In genomic region chr20:54372313-54372712, GRCh38 we compare ENCODE assay signal across 22 cellular contexts.
"Had no signal": no experiment of that assay in that cellular context is flagged by ENCODE, and none has a peak within 500 bp of the region (broad histone marks: within the 10 kb centered on the region; RNA-seq: fewer than 3 reads in every experiment).

No MANE protein-coding gene starts in this region.

- DNase-seq: colonic mucosa; cortex of kidney; dermis blood vessel endothelial cell; dorsolateral prefrontal cortex; effector CD4-positive, alpha-beta T cell; effector CD8-positive, alpha-beta T cell; effector memory CD4-positive, alpha-beta T cell; effector memory CD8-positive, alpha-beta T cell; endodermal cell; erythroblast; esophagus squamous epithelium; foreskin fibroblast; foreskin keratinocyte; foreskin melanocyte; gastrocnemius medialis; glutamatergic neuron; head of caudate nucleus; heart left ventricle; heart right ventricle had no signal

- H3K27ac Mint-ChIP-seq: dendritic cell treated with granulocyte-macrophage colony-stimulating factor and Interleukin-4, amounts not matched to agents 40 ng/mL and 50 ng/mL, for 4 days; effector memory CD8-positive, alpha-beta T cell; endodermal cell had no signal

- H3K27me3 Mint-ChIP-seq: dendritic cell treated with granulocyte-macrophage colony-stimulating factor and Interleukin-4, amounts not matched to agents 40 ng/mL and 50 ng/mL, for 4 days; effector memory CD8-positive, alpha-beta T cell had no signal

- ATAC-seq: effector memory CD8-positive, alpha-beta T cell; esophagus mucosa; foreskin keratinocyte; gastrocnemius medialis; gastroesophageal sphincter; heart left ventricle; heart right ventricle had no signal

- H3K9me3 Mint-ChIP-seq: dendritic cell treated with granulocyte-macrophage colony-stimulating factor and Interleukin-4, amounts not matched to agents 40 ng/mL and 50 ng/mL, for 4 days; effector memory CD8-positive, alpha-beta T cell had no signal

- H3K4me3 Mint-ChIP-seq: dendritic cell treated with granulocyte-macrophage colony-stimulating factor and Interleukin-4, amounts not matched to agents 40 ng/mL and 50 ng/mL, for 4 days; effector memory CD8-positive, alpha-beta T cell; endodermal cell had no signal
